20 cellular contexts compared by ENCODE assay signal in the genomic region with DNA sequence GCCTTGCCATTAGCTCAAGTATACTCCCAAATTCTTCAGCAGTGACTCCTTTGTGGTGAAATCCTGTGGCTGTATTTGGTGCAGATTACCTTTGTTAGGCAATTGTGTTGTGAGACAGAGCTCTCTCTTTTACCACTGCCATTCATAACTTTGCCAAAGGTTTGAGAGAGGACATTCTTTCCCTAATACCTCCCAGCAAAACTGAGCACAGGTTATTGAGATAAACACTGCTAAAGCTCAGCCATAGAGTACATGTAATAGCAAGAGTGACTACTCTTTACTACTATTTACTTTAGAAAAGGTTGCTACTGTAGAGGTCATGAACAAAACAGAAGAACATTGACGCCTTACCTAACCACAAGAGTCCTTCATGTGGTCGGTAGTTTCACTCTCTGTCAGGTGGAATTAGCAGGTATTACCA.
DNase-seq lines count a peak whose midpoint lies in the region; ATAC-seq and TF ChIP-seq lines count a peak whose summit lies in the region.
"Had no signal": no experiment of that assay in that cellular context is flagged by ENCODE, and none has a peak within 500 bp of the region (broad histone marks: within the 10 kb centered on the region; RNA-seq: fewer than 3 reads in every experiment).

No MANE protein-coding gene starts in this region.

- H3K4me2 ChIP-seq in KMS-11 (peak overlapping the region; percentile 9; the same call in 1 of the 2 replicates), mammary epithelial cell (ENCODE audit: insufficient read depth, low read depth, low read length) (peak overlapping the region; percentile 1)
- H3K4me2 ChIP-seq: BLaER1 treated with 17β-estradiol and CSF1 and Interleukin-3, amounts not matched to agents 10 nM and 100 nM had no signal

- H3K4me1 ChIP-seq in KMS-11 (ENCODE audit: low read depth, poor library complexity, severe bottlenecking) (peaks cover 15% of the 10 kb centered on the region), mammary epithelial cell (ENCODE audit: insufficient read depth, low read length) (peaks cover 11% of the 10 kb centered on the region), left lung (no peaks in the 10 kb centered on the region)
- H3K4me1 ChIP-seq: BLaER1 treated with 17β-estradiol and CSF1 and Interleukin-3, amounts not matched to agents 10 nM and 100 nM; gastrocnemius medialis; right lobe of liver had no signal

- H3K4me3 ChIP-seq in KMS-11 (IDR thresholded peaks at IDR 0.05; ENCODE audit: insufficient read depth, low read depth, low read length): no peak overlapping the region
- no peak overlapping the region for H3K4me3 ChIP-seq in mammary epithelial cell (replicated peaks in 1 of 3; ENCODE audit: insufficient read depth in 1 of 3, low read depth in 2 of 3, low read length in 3 of 3)
- H3K4me3 ChIP-seq in left lung: no peak overlapping the region
- H3K4me3 ChIP-seq: BLaER1 treated with 17β-estradiol and CSF1 and Interleukin-3, amounts not matched to agents 10 nM and 100 nM; gastrocnemius medialis; right lobe of liver had no signal

- peaks cover 9% of the 10 kb centered on the region for H3K4me1 Mint-ChIP-seq in endothelial cell (ENCODE audit: unreplicated experiment)
- H3K4me1 Mint-ChIP-seq in activated CD4-positive, alpha-beta T cell treated with anti-CD3 and anti-CD28 coated beads for 36 hours: no peaks in the 10 kb centered on the region
- H3K4me1 Mint-ChIP-seq: IgD-negative memory B cell, nephron progenitor cell had no signal

- TF ChIP-seq CTCF in KMS-11 (conservative IDR thresholded peaks at IDR 0.05; ENCODE audit: low read depth, low read length) (no peak), mammary epithelial cell (conservative IDR thresholded peaks at IDR 0.05 in 1 of 2, IDR thresholded peaks at IDR 0.05 in 1 of 2; ENCODE audit: extremely low read depth in 1 of 2, insufficient read depth in 1 of 2, low read depth in 1 of 2, low read length in 2 of 2) (no peak), left lung (IDR thresholded peaks at IDR 0.05) (no peak), endothelial cell (IDR thresholded peaks at IDR 0.05; ENCODE audit: unreplicated experiment) (no peak)

- in situ Hi-C loops in mammary epithelial cell (cut with MboI; ENCODE audit: low sequenced_read_pairs in 2 of 2): no loop called here

- H3K27me3 ChIP-seq in KMS-11 (ENCODE audit: insufficient read depth, low read depth) (no peaks in the 10 kb centered on the region), mammary epithelial cell (ENCODE audit: insufficient read depth, low read length) (peaks cover 8% of the 10 kb centered on the region), left lung (no peaks in the 10 kb centered on the region)
- H3K27me3 ChIP-seq: BLaER1 treated with 17β-estradiol and CSF1 and Interleukin-3, amounts not matched to agents 10 nM and 100 nM; gastrocnemius medialis; right lobe of liver had no signal

- ATAC-seq in left lung: peak; percentile 95
- no peak for ATAC-seq in HG02623 (IDR thresholded peaks at IDR 0.05; ENCODE audit: unreplicated experiment)
- ATAC-seq in activated CD4-positive, alpha-beta T cell treated with anti-CD3 and anti-CD28 coated beads for 36 hours: no peak
- ATAC-seq: gastrocnemius medialis, right lobe of liver had no signal

- H3K36me3 ChIP-seq in KMS-11 (ENCODE audit: insufficient read depth) (0 out of 2 replicates have a peak, but pooled peaks cover 3% of the 10 kb centered on the region), mammary epithelial cell (ENCODE audit: insufficient read depth, low read length) (no peaks in the 10 kb centered on the region), left lung (no peaks in the 10 kb centered on the region)
- H3K36me3 ChIP-seq: BLaER1 treated with 17β-estradiol and CSF1 and Interleukin-3, amounts not matched to agents 10 nM and 100 nM; gastrocnemius medialis; right lobe of liver had no signal

- CTCF ChIA-PET in mammary epithelial cell (lab: Charles Lee; ENCODE audit: low non-redundant PET): interaction anchor here (0.6 kb wide), 1 partner anchor 83 kb away, joined by 5 read pairs; no protein-coding TSS in a partner anchor
- CTCF ChIA-PET in activated CD4-positive, alpha-beta T cell treated with anti-CD3 and anti-CD28 coated beads for 36 hours (lab: Charles Lee): no interaction called here

- H4K20me1 ChIP-seq in KMS-11 (ENCODE audit: insufficient read depth) (no peaks in the 10 kb centered on the region), mammary epithelial cell (ENCODE audit: insufficient read depth, low read length) (no peaks in the 10 kb centered on the region)
- H4K20me1 ChIP-seq: BLaER1 treated with 17β-estradiol and CSF1 and Interleukin-3, amounts not matched to agents 10 nM and 100 nM had no signal

- H3K27me3 Mint-ChIP-seq in endothelial cell (ENCODE audit: unreplicated experiment): no peaks in the 10 kb centered on the region
- H3K27me3 Mint-ChIP-seq in activated CD4-positive, alpha-beta T cell treated with anti-CD3 and anti-CD28 coated beads for 36 hours: no peaks in the 10 kb centered on the region
- H3K27me3 Mint-ChIP-seq: IgD-negative memory B cell; stimulated activated naive CD8-positive, alpha-beta T cell treated with anti-CD3 and anti-CD28 coated beads, Interleukin-15, Interleukin-2, amounts not matched to agents 100 ng/mL and 50 ng/mL, for 24 hours had no signal

- 6% methylated on average over 2 of the region's 2 CpGs for WGBS in mammary epithelial cell (ENCODE audit: low coverage, missing lambda C conversion rate)

- POLR2A ChIA-PET in activated CD4-positive, alpha-beta T cell treated with anti-CD3 and anti-CD28 coated beads for 36 hours (lab: Charles Lee): no interaction called here

- no peaks in the 10 kb centered on the region for H3K9me3 Mint-ChIP-seq in endothelial cell (ENCODE audit: unreplicated experiment)
- peaks cover 4% of the 10 kb centered on the region for H3K9me3 Mint-ChIP-seq in activated CD4-positive, alpha-beta T cell treated with anti-CD3 and anti-CD28 coated beads for 36 hours (ENCODE audit: low read depth)
- H3K9me3 Mint-ChIP-seq: stimulated activated naive CD8-positive, alpha-beta T cell treated with anti-CD3 and anti-CD28 coated beads, Interleukin-15, Interleukin-2, amounts not matched to agents 100 ng/mL and 50 ng/mL, for 24 hours had no signal

- H3K9me3 ChIP-seq in mammary epithelial cell (replicated peaks; ENCODE audit: insufficient read depth, low read length) (peaks cover 3% of the 10 kb centered on the region), left lung (no peaks in the 10 kb centered on the region)
- H3K9me3 ChIP-seq: BLaER1 treated with 17β-estradiol and CSF1 and Interleukin-3, amounts not matched to agents 10 nM and 100 nM; right lobe of liver had no signal

- H3K27ac ChIP-seq in KMS-11 (no peak overlapping the region), mammary epithelial cell (ENCODE audit: insufficient read depth, low read depth, low read length) (peak overlapping the region; percentile 54), left lung (no peak overlapping the region)
- H3K27ac ChIP-seq: BLaER1 treated with 17β-estradiol and CSF1 and Interleukin-3, amounts not matched to agents 10 nM and 100 nM; gastrocnemius medialis; right lobe of liver had no signal

- H2AFZ ChIP-seq in KMS-11 (ENCODE audit: low read depth): no peak overlapping the region
- no peak overlapping the region for H2AFZ ChIP-seq in mammary epithelial cell (ENCODE audit: low read depth, low read length)

- no peaks in the 10 kb centered on the region for H3K36me3 Mint-ChIP-seq in endothelial cell (ENCODE audit: low read depth, unreplicated experiment)
- no peaks in the 10 kb centered on the region for H3K36me3 Mint-ChIP-seq in activated CD4-positive, alpha-beta T cell treated with anti-CD3 and anti-CD28 coated beads for 36 hours (ENCODE audit: low read depth)
- H3K36me3 Mint-ChIP-seq: IgD-negative memory B cell had no signal

- DNase-seq in Daoy (ENCODE audit: low read depth): peak; percentile 34
- peak; percentile 93 for DNase-seq in mammary epithelial cell
- no peak for DNase-seq in left lung
- DNase-seq in endothelial cell (ENCODE audit: low spot score): no peak
- DNase-seq in activated CD4-positive, alpha-beta T cell treated with anti-CD3 and anti-CD28 coated beads for 36 hours: no peak
- DNase-seq in mucosa of gallbladder (ENCODE audit: low spot score): no peak
- DNase-seq: activated CD8-positive, alpha-beta memory T cell treated with anti-CD3 and anti-CD28 coated beads for 24 hours; activated naive CD4-positive, alpha-beta T cell treated with anti-CD3 and anti-CD28 coated beads, Interleukin-2, amount 50 U/mL, for 16 hours; gastrocnemius medialis; GDM1; islet precursor cell; NCI-H146; NCI-H524 treated with DMSO at 0.1 percent for 48 hours; nephron progenitor cell; right lobe of liver had no signal

- dilution Hi-C loops in mammary epithelial cell (cut with HindIII; ENCODE audit: low sequenced_read_pairs): no loop called here

- BruUV-seq in mammary epithelial cell (replicated peaks; lab: Mats Ljungman, UMichigan): no TSS peak

- H3K79me2 ChIP-seq in KMS-11 (ENCODE audit: insufficient read depth, low read depth) (no peaks in the 10 kb centered on the region), mammary epithelial cell (ENCODE audit: insufficient read depth, low read length) (no peaks in the 10 kb centered on the region)

- intact Hi-C loops in mammary epithelial cell (cut with micrococcal nuclease) (loop anchor here (10.0 kb wide), 1 partner anchor 56 kb away; no protein-coding TSS in a partner anchor), left lung (cut with DNase I) (no loop called here)
- intact Hi-C loops in activated CD4-positive, alpha-beta T cell treated with anti-CD3 and anti-CD28 coated beads for 36 hours (cut with DNase I, micrococcal nuclease): no loop called here

- H3K9ac ChIP-seq in KMS-11 (no peak overlapping the region), mammary epithelial cell (ENCODE audit: insufficient read depth, low read length) (no peak overlapping the region)
- H3K9ac ChIP-seq: BLaER1 treated with 17β-estradiol and CSF1 and Interleukin-3, amounts not matched to agents 10 nM and 100 nM had no signal

- H3K4me3 Mint-ChIP-seq in endothelial cell (ENCODE audit: unreplicated experiment): no peak overlapping the region
- H3K4me3 Mint-ChIP-seq in activated CD4-positive, alpha-beta T cell treated with anti-CD3 and anti-CD28 coated beads for 36 hours: no peak overlapping the region
- H3K4me3 Mint-ChIP-seq: IgD-negative memory B cell; nephron progenitor cell; stimulated activated naive CD8-positive, alpha-beta T cell treated with anti-CD3 and anti-CD28 coated beads, Interleukin-15, Interleukin-2, amounts not matched to agents 100 ng/mL and 50 ng/mL, for 24 hours had no signal

- no peak overlapping the region for H3K27ac Mint-ChIP-seq in endothelial cell (ENCODE audit: unreplicated experiment)
- H3K27ac Mint-ChIP-seq in activated CD4-positive, alpha-beta T cell treated with anti-CD3 and anti-CD28 coated beads for 36 hours: no peak overlapping the region
- H3K27ac Mint-ChIP-seq: IgD-negative memory B cell; nephron progenitor cell; stimulated activated naive CD8-positive, alpha-beta T cell treated with anti-CD3 and anti-CD28 coated beads, Interleukin-15, Interleukin-2, amounts not matched to agents 100 ng/mL and 50 ng/mL, for 24 hours had no signal

Comparison
In these comparisons a context has a peak if more than half of its experiments do, and no peak if none do; other contexts are left out.
1. DNase-seq: peak in Daoy (single experiment) and mammary epithelial cell (single experiment); none in left lung (0 of 2), endothelial cell (single experiment), activated CD4-positive, alpha-beta T cell treated with anti-CD3 and anti-CD28 coated beads for 36 hours (single experiment) and mucosa of gallbladder (single experiment).